1 cellular context compared by ENCODE assay signal in the genomic region with DNA sequence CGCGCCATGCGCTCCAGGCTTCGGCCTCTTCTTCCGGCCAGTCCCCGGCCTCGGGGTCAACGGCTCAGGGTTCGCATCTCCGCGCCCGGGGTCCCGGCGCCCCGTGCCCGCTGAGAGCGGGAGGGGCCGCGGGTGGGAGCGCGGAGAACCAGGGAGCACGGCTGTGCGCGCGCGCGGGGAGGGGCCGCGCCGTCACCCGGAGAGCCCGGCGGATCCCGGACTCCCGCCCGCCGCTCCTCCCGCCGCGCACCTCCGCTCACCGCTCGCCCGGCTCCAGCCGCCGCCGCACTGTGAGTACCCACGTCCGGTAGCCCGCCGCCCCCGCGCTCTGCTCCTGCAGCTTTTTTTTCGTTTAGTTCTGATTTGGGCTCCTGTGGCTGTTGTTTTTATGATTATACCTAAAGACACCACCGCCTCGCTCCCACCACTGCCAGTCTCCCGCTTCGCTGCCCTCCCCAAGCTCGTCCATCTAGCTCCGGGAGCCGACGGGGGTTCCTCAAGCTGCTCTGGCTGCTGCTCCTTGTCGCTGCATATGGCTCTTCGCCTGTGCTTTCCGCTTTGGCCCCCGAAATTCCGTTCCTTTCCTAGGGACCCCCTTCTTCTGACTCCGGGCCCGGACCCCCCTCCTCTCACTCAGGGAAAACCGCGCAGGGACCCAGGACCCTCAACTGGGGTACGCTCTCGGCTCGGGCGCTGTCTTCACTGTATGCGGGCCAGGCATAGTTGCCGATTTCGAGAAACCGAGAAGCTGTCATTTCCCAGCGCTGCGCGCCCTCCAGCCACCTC.
A peak's percentile ranks its signal among the peaks of the same experiment; 100 is the strongest.
TF ChIP-seq lines count a peak whose summit lies in the region.

No MANE protein-coding gene starts in this region.

TF ChIP-seq in H1, 55 proteins besides CTCF, POLR2A, EP300 and RAD21:
- TF ChIP-seq SUZ12 (IDR thresholded peaks at IDR 0.05; ENCODE audit: low read length) = peak; percentile 86
- TF ChIP-seq SP4 (IDR thresholded peaks at IDR 0.05; ENCODE audit: low read length) = no peak
- TF ChIP-seq PHF8 (conservative IDR thresholded peaks at IDR 0.05; ENCODE audit: low read depth, low read length) = no peak
- TF ChIP-seq ASH2L (IDR thresholded peaks at IDR 0.05; ENCODE audit: low read length) = peak; percentile 42
- TF ChIP-seq RNF2 (IDR thresholded peaks at IDR 0.05; ENCODE audit: borderline replicate concordance, low read depth, low read length, missing control alignments, poor library complexity, severe bottlenecking) = peak; percentile 86
- no peak for TF ChIP-seq GABPA (IDR thresholded peaks at IDR 0.05; ENCODE audit: borderline replicate concordance, insufficient read depth, low read length)
- TF ChIP-seq KDM5A (IDR thresholded peaks at IDR 0.05; ENCODE audit: low read length) = no peak
- TF ChIP-seq ZNF274 (IDR thresholded peaks at IDR 0.05; ENCODE audit: borderline replicate concordance, extremely low read depth, low read length) = no peak
- TF ChIP-seq RBBP5 (IDR thresholded peaks at IDR 0.05; ENCODE audit: borderline replicate concordance, low read depth, low read length) = no peak
- TF ChIP-seq EZH2 (IDR thresholded peaks at IDR 0.05; ENCODE audit: low read depth, low read length, severe bottlenecking) = peak; percentile 93
- no peak for TF ChIP-seq HDAC2 (IDR thresholded peaks at IDR 0.05; ENCODE audit: borderline replicate concordance in 1 of 2, low read depth in 2 of 2, low read length in 2 of 2)
- TF ChIP-seq CBX8 (IDR thresholded peaks at IDR 0.05; ENCODE audit: borderline replicate concordance, low read depth, low read length) = peak; percentile 94; the same call in 1 of the 2 replicates
- TF ChIP-seq BCL11A (IDR thresholded peaks at IDR 0.05; ENCODE audit: low read depth in 2 of 2, low read length in 2 of 2) = no peak
